11 cellular contexts compared by ENCODE assay signal in genomic region chr20:46108435-46108841, GRCh38. TPM values are rescaled to one million over a fixed set of nuclear protein-coding genes. Genes with fewer than 3 reads are reported as not detected.
DNase-seq lines count a peak whose midpoint lies in the region; ATAC-seq and TF ChIP-seq lines count a peak whose summit lies in the region.
"Had no signal": no experiment of that assay in that cellular context is flagged by ENCODE, and none has a peak within 500 bp of the region (broad histone marks: within the 10 kb centered on the region; RNA-seq: fewer than 3 reads in every experiment).

No MANE protein-coding gene starts in this region.

- intact Hi-C loops in spleen (cut with DNase I; ENCODE audit: low total_unique reads): no loop called here

- WGBS in spleen, 5 donors: 48 to 56% (median 49%) methylated on average over 5 of the region's 5 CpGs

- peaks cover 0 to 16% (median 0%) of the 10 kb centered on the region in 7 donors for H3K27me3 ChIP-seq in spleen (replicated peaks in 1 of 7)
- peaks cover 7% of the 10 kb centered on the region for H3K27me3 ChIP-seq in effector memory CD4-positive, alpha-beta T cell (replicated peaks; ENCODE audit: control insufficient read depth, insufficient read depth, low read length, poor library complexity, severe bottlenecking)

- H3K27ac ChIP-seq in spleen: peak overlapping the region in 7 of 8 donors; percentile 5 to 83 (median 69)
- H3K27ac ChIP-seq in effector memory CD4-positive, alpha-beta T cell (ENCODE audit: insufficient read depth, low read length, poor library complexity, severe bottlenecking): no peak overlapping the region

- H3K36me3 ChIP-seq in spleen: no peaks in the 10 kb centered on the region
- H3K36me3 ChIP-seq in effector memory CD4-positive, alpha-beta T cell (ENCODE audit: control insufficient read depth, insufficient read depth, low read length): no peaks in the 10 kb centered on the region

- H3K4me3 ChIP-seq in spleen: no peak overlapping the region
- no peak overlapping the region for H3K4me3 ChIP-seq in effector memory CD4-positive, alpha-beta T cell (ENCODE audit: insufficient read depth, low read depth, low read length, poor library complexity, severe bottlenecking)

- no peak for DNase-seq in spleen
- no peak for DNase-seq in effector memory CD4-positive, alpha-beta T cell
- DNase-seq in A172 (ENCODE audit: low spot score): no peak
- no peak for DNase-seq in NCI-H446 treated with DMSO at 0.1 percent for 48 hours (lab: John Stamatoyannopoulos, UW)
- DNase-seq: GDM1; NCI-H1417; stimulated activated CD4-positive, alpha-beta T cell treated with anti-CD3 and anti-CD28 coated beads, Interleukin-1b, Interleukin-23, amount 100 ng/mL, for 48 hours; T1000 had no signal

- H3K4me1 ChIP-seq in spleen: peaks cover 4 to 39% (median 21%) of the 10 kb centered on the region in 6 donors
- no peaks in the 10 kb centered on the region for H3K4me1 ChIP-seq in effector memory CD4-positive, alpha-beta T cell (ENCODE audit: control insufficient read depth, insufficient read depth, low read length, poor library complexity, severe bottlenecking)

- no peak for TF ChIP-seq POLR2A in spleen (IDR thresholded peaks at IDR 0.05)

- no peak for TF ChIP-seq CTCF in spleen (IDR thresholded peaks at IDR 0.05 in 8 of 11, conservative IDR thresholded peaks at IDR 0.05 in 3 of 11)

- no peaks in the 10 kb centered on the region for H3K9me3 ChIP-seq in spleen
- H3K9me3 ChIP-seq in effector memory CD4-positive, alpha-beta T cell (ENCODE audit: control insufficient read depth, low read length): no peaks in the 10 kb centered on the region

- ATAC-seq in GM19025 (IDR thresholded peaks at IDR 0.05; ENCODE audit: low read depth, unreplicated experiment) (peak; percentile 81), HG02623 (IDR thresholded peaks at IDR 0.05; ENCODE audit: unreplicated experiment) (peak; percentile 82), HG03571 (IDR thresholded peaks at IDR 0.05; ENCODE audit: unreplicated experiment) (peak; percentile 77)

RNA-seq across cellular contexts. Expression of gene CD40, which starts 9.7 kb away (rescaled TPM):
- total RNA-seq in spleen: 10 to 100 TPM; 30.7 to 70.3 (median 44.2) TPM
- polyA plus RNA-seq in spleen: 100 to 1,000 TPM in 1 of 3 donors, 10 to 100 TPM in 2; 66.1 to 108 (median 68.7) TPM
- total RNA-seq in A172 (2014; rRNA removed; shearing (Covaris generic)): not detected in 2 replicates

RNA-seq across cellular contexts. Expression of gene NCOA5, which starts 18.7 kb away (rescaled TPM):
- 10 to 100 TPM; 27.3 to 33.2 (median 29.2) TPM for total RNA-seq in spleen
- polyA plus RNA-seq in spleen: 10 to 100 TPM; 14.3 to 22.3 (median 16.6) TPM
- total RNA-seq in A172 (2014; rRNA removed; shearing (Covaris generic)): 31.2 and 40.3 TPM in 2 replicates

Comparison
In these comparisons a context has a peak if more than half of its experiments do, and no peak if none do; other contexts are left out.
1. RNA of gene CD40, which starts 9.7 kb away (total RNA-seq): 30.7 to 70.3 TPM in spleen; not detected in A172; every median in the first group is over 10 times any median in the second.
2. Peak in every context shown above with its lines, with median percentiles within 50 percentile points of each other: ATAC-seq.